In genomic region chr5:134467231-134467630, GRCh38 we compare ENCODE assay signal across 1 cellular context.
TF ChIP-seq lines count a peak whose summit lies in the region.

No MANE protein-coding gene starts in this region.

TF ChIP-seq in GM23338, 12 proteins besides CTCF, POLR2A, EP300 and RAD21 (continued from another document):
- TF ChIP-seq ZNF462 (CRISPR knock-in tag; IDR thresholded peaks at IDR 0.05), result no peak
- no peak for TF ChIP-seq EZH2phosphoT487 (IDR thresholded peaks at IDR 0.05; ENCODE audit: unreplicated experiment)
- no peak for TF ChIP-seq ETS1 (IDR thresholded peaks at IDR 0.05)
- TF ChIP-seq POLR2AphosphoS5 (IDR thresholded peaks at IDR 0.05; ENCODE audit: low read depth), result no peak
- no peak for TF ChIP-seq ZNF114 (CRISPR knock-in tag; IDR thresholded peaks at IDR 0.05)
- no peak for TF ChIP-seq ZNF331 (CRISPR knock-in tag; IDR thresholded peaks at IDR 0.05; ENCODE audit: low read depth)
- no peak for TF ChIP-seq JUNB (IDR thresholded peaks at IDR 0.05; ENCODE audit: unreplicated experiment)
- TF ChIP-seq REST (IDR thresholded peaks at IDR 0.05; ENCODE audit: unreplicated experiment), result no peak
- no peak for TF ChIP-seq EZH2 (IDR thresholded peaks at IDR 0.05; ENCODE audit: low read depth, unreplicated experiment)
